In the genomic region with DNA sequence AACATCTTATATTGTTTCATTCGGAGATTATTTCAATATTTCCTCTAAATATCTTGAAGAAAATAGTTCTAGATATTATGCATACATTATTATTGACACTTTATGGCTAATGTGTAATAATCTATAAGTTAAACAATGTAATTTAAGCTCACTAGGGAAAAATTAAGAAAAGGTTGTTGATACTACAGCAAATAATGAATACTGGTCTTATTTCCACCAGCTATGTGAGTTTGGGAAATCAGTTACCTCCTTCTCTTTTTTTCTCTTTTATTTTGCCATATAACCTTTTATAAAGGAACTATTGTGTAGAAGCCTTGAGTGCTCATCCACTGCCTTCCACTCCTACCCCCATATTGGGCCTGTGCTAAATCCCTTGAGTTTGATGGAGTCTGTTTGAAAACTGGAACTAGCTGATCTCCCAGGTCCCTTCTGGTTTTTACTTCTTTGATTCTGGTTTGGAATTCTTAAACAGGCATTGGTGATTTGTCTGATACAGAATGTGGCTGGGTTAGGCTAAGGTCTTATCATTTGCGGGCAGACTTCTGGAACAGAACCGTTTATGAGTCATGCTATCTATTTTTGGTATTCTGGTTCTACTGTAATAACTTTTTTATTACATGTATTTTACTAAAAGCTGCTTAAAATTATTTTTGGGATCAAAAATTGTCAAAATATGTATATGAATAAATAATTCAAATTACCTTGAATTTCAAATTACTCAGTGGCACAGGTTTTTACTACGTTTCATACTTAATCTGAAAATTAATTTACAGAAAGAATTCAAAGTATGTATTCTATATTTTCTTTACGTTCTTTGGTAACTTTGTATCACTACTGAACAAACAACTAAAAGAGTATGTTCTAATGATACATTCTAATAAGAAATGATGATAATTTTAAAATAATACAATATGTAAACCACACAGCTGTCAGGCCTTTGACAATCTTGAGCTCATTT, we compare ENCODE assay signal across 23 cellular contexts. TPM values are rescaled to one million over a fixed set of nuclear protein-coding genes. Genes with fewer than 3 reads are reported as not detected.
A peak's percentile ranks its signal among the peaks of the same experiment; 100 is the strongest.
DNase-seq lines count a peak whose midpoint lies in the region; ATAC-seq, FAIRE-seq and TF ChIP-seq lines count a peak whose summit lies in the region.
"Had no signal": no experiment of that assay in that cellular context is flagged by ENCODE, and none has a peak within 500 bp of the region (broad histone marks: within the 10 kb centered on the region; RNA-seq: fewer than 3 reads in every experiment).

No MANE protein-coding gene starts in this region.

- TF ChIP-seq EP300 in K562 (IDR thresholded peaks at IDR 0.05; ENCODE audit: low read length): peak; percentile 99

- no peak overlapping the region for H2BK120ac ChIP-seq in mesenchymal stem cell (ENCODE audit: low read depth, low read length)

- no peak overlapping the region for H2BK12ac ChIP-seq in mesenchymal stem cell (ENCODE audit: low read length in 2 of 2)

- H3K9me3 Mint-ChIP-seq in activated CD4-positive, alpha-beta memory T cell treated with anti-CD3 and anti-CD28 coated beads for 36 hours: no peaks in the 10 kb centered on the region
- H3K9me3 Mint-ChIP-seq: CD8-positive, alpha-beta memory T cell; stimulated activated naive CD8-positive, alpha-beta T cell treated with anti-CD3 and anti-CD28 coated beads, Interleukin-15, amount 100 ng/mL, for 72 hours; type B pancreatic cell had no signal

- no peak overlapping the region for H2BK15ac ChIP-seq in mesenchymal stem cell (ENCODE audit: low read depth, poor library complexity, severe bottlenecking)

- peaks cover 6% of the 10 kb centered on the region for H3K4me1 Mint-ChIP-seq in activated CD4-positive, alpha-beta memory T cell treated with anti-CD3 and anti-CD28 coated beads for 36 hours (ENCODE audit: low read depth)

- no peak for TF ChIP-seq RAD21 in K562 (CRISPR knock-in tag; conservative IDR thresholded peaks at IDR 0.05 in 1 of 2, IDR thresholded peaks at IDR 0.05 in 1 of 2)

- POLR2A ChIA-PET in K562 (lab: Yijun Ruan, JAX): interaction anchor here (0.6 to 3.0 kb wide), 5 partner anchors 10 to 96 kb away, joined by 3 to 21 read pairs (median 3); no protein-coding TSS in a partner anchor
- POLR2A ChIA-PET in activated CD4-positive, alpha-beta memory T cell treated with anti-CD3 and anti-CD28 coated beads for 36 hours (lab: Charles Lee): no interaction called here

- H2AFZ ChIP-seq in K562 (ENCODE audit: low read depth, low read length): peak overlapping the region; percentile 40
- no peak overlapping the region for H2AFZ ChIP-seq in mesenchymal stem cell (ENCODE audit: low read depth, low read length)
- H2AFZ ChIP-seq: hepatocyte had no signal

- H3K9me1 ChIP-seq in K562 (ENCODE audit: control insufficient read depth, insufficient read depth, low read length): no peaks in the 10 kb centered on the region

- no peaks in the 10 kb centered on the region for H3K36me3 ChIP-seq in K562 (ENCODE audit: control insufficient read depth, insufficient read depth, low read length)
- H3K36me3 ChIP-seq in mesenchymal stem cell (ENCODE audit: control insufficient read depth in 1 of 2, insufficient read depth in 2 of 2, low read depth in 1 of 2, low read length in 2 of 2): no peaks in the 10 kb centered on the region
- H3K36me3 ChIP-seq: spleen had no signal

- BruUV-seq in K562 (replicated peaks; lab: Mats Ljungman, UMichigan): no TSS peak

- DNase-seq in NCI-H226: peak; percentile 55
- DNase-seq in K562 (ENCODE audit: extremely low read depth in 1 of 4, low spot score in 3 of 4): peak; percentile 79 to 87 (median 80)
- DNase-seq in mesenchymal stem cell: peak; percentile 5
- no peak for DNase-seq in posterior cingulate gyrus
- DNase-seq in LoVo (ENCODE audit: low spot score): no peak
- no peak for DNase-seq in activated CD4-positive, alpha-beta memory T cell treated with anti-CD3 and anti-CD28 coated beads for 36 hours
- DNase-seq in SHP77 treated with DMSO at 0.1 percent for 48 hours (lab: John Stamatoyannopoulos, UW): no peak
- DNase-seq: activated CD4-positive, alpha-beta T cell treated with anti-CD3 and anti-CD28 coated beads for 1 hour; activated CD8-positive, alpha-beta memory T cell treated with anti-CD3 and anti-CD28 coated beads for 24 hours; activated naive CD4-positive, alpha-beta T cell treated with anti-CD3 and anti-CD28 coated beads, Interleukin-2, amount 50 U/mL, for 16 hours; activated T-cell treated with anti-CD3 and anti-CD28 coated beads, Interleukin-2, amount 50 U/mL, for 48 hours; body of pancreas; CD8-positive, alpha-beta memory T cell; cortex of kidney; DMS79 treated with DMSO at 0.1 percent for 48 hours; foreskin fibroblast; NCI-H748 treated with DMSO at 0.1 percent for 48 hours; spleen; stimulated activated CD4-positive, alpha-beta T cell treated with anti-CD3 and anti-CD28 coated beads, Interleukin-4, amount 100 ng/mL, for 4 hours; stimulated activated naive CD8-positive, alpha-beta T cell treated with anti-CD3 and anti-CD28 coated beads, Interleukin-15, amount 100 ng/mL, for 72 hours had no signal

- no peak overlapping the region for H3K23ac ChIP-seq in mesenchymal stem cell (ENCODE audit: low read length in 2 of 2)

- no peaks in the 10 kb centered on the region for H3K27me3 Mint-ChIP-seq in activated CD4-positive, alpha-beta memory T cell treated with anti-CD3 and anti-CD28 coated beads for 36 hours
- H3K27me3 Mint-ChIP-seq: stimulated activated naive CD8-positive, alpha-beta T cell treated with anti-CD3 and anti-CD28 coated beads, Interleukin-15, amount 100 ng/mL, for 72 hours; type B pancreatic cell had no signal

- FAIRE-seq in G401.6 (lab: Jason Lieb, UNC): peak; percentile 23
- peak; percentile 90 for FAIRE-seq in K562 (lab: Jason Lieb, UNC)

- H3K18ac ChIP-seq in mesenchymal stem cell (ENCODE audit: low read depth in 1 of 2, low read length in 2 of 2): no peak overlapping the region

- H3K27me3 ChIP-seq in K562 (ENCODE audit: control insufficient read depth in 2 of 2, insufficient read depth in 2 of 2, low read length in 2 of 2) (no peaks in the 10 kb centered on the region), mesenchymal stem cell (ENCODE audit: control insufficient read depth in 1 of 2, insufficient read depth in 1 of 2, low read length in 2 of 2) (no peaks in the 10 kb centered on the region)
- H3K27me3 ChIP-seq: body of pancreas, hepatocyte, spleen had no signal

- no peak overlapping the region for H3K14ac ChIP-seq in mesenchymal stem cell (ENCODE audit: low read length in 2 of 2)

- no peak overlapping the region for H3K4me3 Mint-ChIP-seq in activated CD4-positive, alpha-beta memory T cell treated with anti-CD3 and anti-CD28 coated beads for 36 hours
- H3K4me3 Mint-ChIP-seq: stimulated activated naive CD8-positive, alpha-beta T cell treated with anti-CD3 and anti-CD28 coated beads, Interleukin-15, amount 100 ng/mL, for 72 hours; type B pancreatic cell had no signal

- H3K4ac ChIP-seq in mesenchymal stem cell (ENCODE audit: low read depth in 1 of 2, low read length in 2 of 2): no peak overlapping the region

- H3K4me3 ChIP-seq in K562: no peak overlapping the region
- no peak overlapping the region for H3K4me3 ChIP-seq in mesenchymal stem cell (ENCODE audit: insufficient read depth in 1 of 2, low read depth in 1 of 2, low read length in 2 of 2)
- H3K4me3 ChIP-seq: body of pancreas, hepatocyte, spleen had no signal

- WGBS in K562 (ENCODE audit: insufficient coverage, low coverage, missing lambda C conversion rate): 7% methylated on average over 5 of the region's 5 CpGs
- WGBS in mesenchymal stem cell: 89% methylated on average over 2 of the region's 5 CpGs

- CTCF ChIA-PET in K562 (lab: Yijun Ruan, JAX; ENCODE audit: low intra/inter-chr PET ratio): no interaction called here
- CTCF ChIA-PET in activated CD4-positive, alpha-beta memory T cell treated with anti-CD3 and anti-CD28 coated beads for 36 hours (lab: Charles Lee): interaction anchor here (1.4 kb wide), 1 partner anchor 112 kb away, joined by 4 read pairs; no protein-coding TSS in a partner anchor

- no peaks in the 10 kb centered on the region for H3K36me3 Mint-ChIP-seq in activated CD4-positive, alpha-beta memory T cell treated with anti-CD3 and anti-CD28 coated beads for 36 hours
- H3K36me3 Mint-ChIP-seq: type B pancreatic cell had no signal

- no peaks in the 10 kb centered on the region for H4K20me1 ChIP-seq in K562 (replicated peaks; ENCODE audit: control insufficient read depth, insufficient read depth, low read length)

- no peak for TF ChIP-seq CTCF in K562 (IDR thresholded peaks at IDR 0.05 in 2 of 3, conservative IDR thresholded peaks at IDR 0.05 in 1 of 3; ENCODE audit: insufficient read depth in 2 of 3, low read depth in 1 of 3, low read length in 3 of 3)

- in situ Hi-C loops in K562 (cut with MboI): no loop called here

- H3K27ac ChIP-seq in K562 (ENCODE audit: extremely low read depth, low read depth, low read length): peak overlapping the region; percentile 77
- no peak overlapping the region for H3K27ac ChIP-seq in mesenchymal stem cell (ENCODE audit: low read length, poor library complexity, severe bottlenecking)
- H3K27ac ChIP-seq: body of pancreas, hepatocyte, spleen had no signal

- H4K8ac ChIP-seq in mesenchymal stem cell (ENCODE audit: low read length): no peak overlapping the region

- H3K4me1 ChIP-seq in K562 (replicated peaks in 1 of 2; ENCODE audit: control insufficient read depth in 2 of 2, insufficient read depth in 2 of 2, low read length in 2 of 2): peaks cover 16 to 42% of the 10 kb centered on the region in 2 experiments
- H3K4me1 ChIP-seq in mesenchymal stem cell (ENCODE audit: control insufficient read depth, insufficient read depth, low read depth, low read length): peaks cover 3% of the 10 kb centered on the region

- H3K4me2 ChIP-seq in K562 (ENCODE audit: insufficient read depth, low read length) (peak overlapping the region; percentile 19; the same call in 1 of the 2 replicates), mesenchymal stem cell (ENCODE audit: low read length, poor library complexity, severe bottlenecking) (no peak overlapping the region)
- H3K4me2 ChIP-seq: hepatocyte had no signal

- peak overlapping the region in 1 of 2 experiments; percentile 42; a peak in 2 of 4 replicates for H3K9ac ChIP-seq in K562 (ENCODE audit: insufficient read depth in 1 of 2, low read depth in 2 of 2, low read length in 2 of 2)
- H3K9ac ChIP-seq in mesenchymal stem cell (ENCODE audit: low read length): no peak overlapping the region

- intact Hi-C loops in K562 (cut with micrococcal nuclease) (no loop called here), posterior cingulate gyrus (cut with DNase I) (no loop called here)
- intact Hi-C loops in activated CD4-positive, alpha-beta memory T cell treated with anti-CD3 and anti-CD28 coated beads for 36 hours (cut with micrococcal nuclease): no loop called here

- H3K9me3 ChIP-seq in K562 (replicated peaks; ENCODE audit: control insufficient read depth, insufficient read depth, low read depth, low read length) (no peaks in the 10 kb centered on the region), mesenchymal stem cell (ENCODE audit: control insufficient read depth, low read length) (no peaks in the 10 kb centered on the region)
- H3K9me3 ChIP-seq: body of pancreas, spleen had no signal

- H3K79me1 ChIP-seq in mesenchymal stem cell (replicated peaks; ENCODE audit: low read length, poor library complexity, severe bottlenecking): no peaks in the 10 kb centered on the region

- 0 out of 3 replicates have a peak, but pooled peaks have one; percentile 1 for ATAC-seq in K562
- ATAC-seq: body of pancreas; stimulated activated naive CD8-positive, alpha-beta T cell treated with anti-CD3 and anti-CD28 coated beads, Interleukin-15, amount 100 ng/mL, for 72 hours had no signal

- no peak for TF ChIP-seq POLR2A in K562 (conservative IDR thresholded peaks at IDR 0.05)

- H2BK5ac ChIP-seq in mesenchymal stem cell (ENCODE audit: low read depth, low read length, poor library complexity, severe bottlenecking): no peak overlapping the region

- H3K27ac Mint-ChIP-seq in activated CD4-positive, alpha-beta memory T cell treated with anti-CD3 and anti-CD28 coated beads for 36 hours: no peak overlapping the region
- H3K27ac Mint-ChIP-seq: CD8-positive, alpha-beta memory T cell; stimulated activated naive CD8-positive, alpha-beta T cell treated with anti-CD3 and anti-CD28 coated beads, Interleukin-15, amount 100 ng/mL, for 72 hours; type B pancreatic cell had no signal

- peaks cover 4% of the 10 kb centered on the region; the same call in 2 of the 3 replicates for H3K79me2 ChIP-seq in K562 (ENCODE audit: control insufficient read depth, insufficient read depth, low read length)
- H3K79me2 ChIP-seq: hepatocyte had no signal

- no peak overlapping the region for H2AK5ac ChIP-seq in mesenchymal stem cell (ENCODE audit: low read length, severe bottlenecking)

- H4K91ac ChIP-seq in mesenchymal stem cell (ENCODE audit: low read length): no peak overlapping the region

RNA-seq across cellular contexts. Expression of a gene that starts 5.0 kb away (rescaled TPM):
- 151 and 280 TPM in 2 replicates for total RNA-seq in K562 (2011; cell fraction: chromatin; rRNA removed; ENCODE audit: low replicate concordance)
- 66.0 and 81.3 TPM in 2 replicates for total RNA-seq in K562 (2011; cell fraction: nucleolus; rRNA removed)
- 113 TPM in 2 replicates for total RNA-seq in K562 (2011; cell fraction: nucleoplasm; rRNA removed)
- total RNA-seq in K562 (2014; rRNA removed) (20.7 and 23.6 TPM in 2 replicates), K562 (2014; rRNA removed; fragmentation: Illumina TruSeq; extraction: Trizol) (50.9 and 56.3 TPM in 2 replicates), K562 (2015; rRNA removed; fragmentation: Illumina TruSeq; extraction: Trizol) (38.7 and 42.7 TPM in 2 replicates), K562 (2021) (28.4 and 30.9 TPM in 2 replicates)
- polyA plus RNA-seq in K562 (2011; rRNA removed) (32.6 and 45.2 TPM in 2 replicates), K562 (2014; fragmentation: Illumina TruSeq; extraction: Trizol) (58.3 and 74.3 TPM in 2 replicates), K562 (2014; fragmentation: Nextera tagmentation; extraction: Ambion mirVana) (10 to 100 TPM; 17.0 to 33.4 TPM), K562 (2014; rRNA removed) (24.5 and 25.7 TPM in 2 replicates)
- 16.2 and 20.7 TPM in 2 replicates for polyA plus RNA-seq in K562 (2011; cell fraction: cytosol; rRNA removed)
- polyA plus RNA-seq in K562 (2011; cell fraction: nucleus; rRNA removed): 39.5 and 41.7 TPM in 2 replicates
- 15.2 and 28.1 TPM in 2 replicates for polyA plus RNA-seq in K562 (2012)
- polyA minus RNA-seq in K562 (2011; rRNA and poly(A)+ RNA removed): 87.6 and 93.7 TPM in 2 replicates
- 21.4 and 28.6 TPM in 2 replicates for polyA minus RNA-seq in K562 (2011; cell fraction: cytosol; rRNA and poly(A)+ RNA removed)
- 96.7 and 136 TPM in 2 replicates for polyA minus RNA-seq in K562 (2011; cell fraction: nucleus; rRNA and poly(A)+ RNA removed)
- 2.0 TPM for polyA plus RNA-seq in mesenchymal stem cell (2013, experiment 1 of 2)
- polyA plus RNA-seq in mesenchymal stem cell (2013, experiment 2 of 2): 1.9 TPM
- 10 to 100 TPM; 18.9 to 20.2 TPM for total RNA-seq in activated CD4-positive, alpha-beta memory T cell treated with anti-CD3 and anti-CD28 coated beads for 36 hours

Comparison
In these comparisons a context has a peak if more than half of its experiments do, and no peak if none do; other contexts are left out.
1. DNase-seq: peak in NCI-H226 (single experiment), K562 (4 of 4) and mesenchymal stem cell (single experiment); none in posterior cingulate gyrus (0 of 10), LoVo (single experiment), activated CD4-positive, alpha-beta memory T cell treated with anti-CD3 and anti-CD28 coated beads for 36 hours (single experiment) and SHP77 treated with DMSO at 0.1 percent for 48 hours (single experiment).